ENCODE assay signal across 8 cellular contexts in genomic region chr4:166501941-166502382, GRCh38.
DNase-seq lines count a peak whose midpoint lies in the region; ATAC-seq, FAIRE-seq and TF ChIP-seq lines count a peak whose summit lies in the region.

No MANE protein-coding gene starts in this region.

- no peak for FAIRE-seq in GM12891 (lab: Jason Lieb, UNC)

- TF ChIP-seq CTCF in chondrocyte (IDR thresholded peaks at IDR 0.05) (peak; percentile 76), retinal pigment epithelial cell (conservative IDR thresholded peaks at IDR 0.05; ENCODE audit: low read depth, low read length) (peak; percentile 54)

- no peak for TF ChIP-seq POLR2A in GM12891 (IDR thresholded peaks at IDR 0.05; ENCODE audit: low read depth, low read length)

- ATAC-seq in HG03439 (IDR thresholded peaks at IDR 0.05; ENCODE audit: unreplicated experiment) (peak; percentile 82), HG03342 (IDR thresholded peaks at IDR 0.05; ENCODE audit: unreplicated experiment) (no peak)

- H3K27me3 Mint-ChIP-seq in chondrocyte (ENCODE audit: low read depth): peaks cover 46% of the 10 kb centered on the region

- H3K4me1 Mint-ChIP-seq in chondrocyte (ENCODE audit: low read depth): no peaks in the 10 kb centered on the region

- no peaks in the 10 kb centered on the region for H3K9me3 Mint-ChIP-seq in chondrocyte (ENCODE audit: low read depth)

- no peak overlapping the region for H3K4me3 Mint-ChIP-seq in chondrocyte (ENCODE audit: unreplicated experiment)

- DNase-seq in NCI-H2029 (lab: John Stamatoyannopoulos, UW) (peak; percentile 1), NCI-H2029 treated with DMSO at 0.1 percent for 48 hours (lab: John Stamatoyannopoulos, UW) (no peak), chondrocyte (ENCODE audit: low spot score) (no peak), retinal pigment epithelial cell (ENCODE audit: low read depth) (no peak), GM12891 (ENCODE audit: insufficient read length, low spot score) (no peak), NCI-H2171 treated with DMSO at 0.1 percent for 48 hours (lab: John Stamatoyannopoulos, UW) (no peak)

- H3K4me3 ChIP-seq in retinal pigment epithelial cell (ENCODE audit: low read length): no peak overlapping the region

- no peak overlapping the region for H3K27ac Mint-ChIP-seq in chondrocyte (ENCODE audit: unreplicated experiment)

- no peaks in the 10 kb centered on the region for H3K36me3 Mint-ChIP-seq in chondrocyte (ENCODE audit: low read depth)

TF ChIP-seq in GM12891, 5 proteins besides CTCF, POLR2A, EP300 and RAD21:
- TF ChIP-seq PAX5 (IDR thresholded peaks at IDR 0.05; ENCODE audit: insufficient read depth, low read length, severe bottlenecking) (no peak), POLR2AphosphoS5 (IDR thresholded peaks at IDR 0.05; ENCODE audit: low read depth, low read length) (no peak), TAF1 (IDR thresholded peaks at IDR 0.05; ENCODE audit: low read depth, low read length) (no peak), SPI1 (IDR thresholded peaks at IDR 0.05; ENCODE audit: low read depth, low read length) (no peak), POU2F2 (IDR thresholded peaks at IDR 0.05; ENCODE audit: low read depth, low read length) (no peak)
